9 cellular contexts compared by ENCODE assay signal in genomic region chr11:2533642-2534115, GRCh38.
A peak's percentile ranks its signal among the peaks of the same experiment; 100 is the strongest.
DNase-seq lines count a peak whose midpoint lies in the region; ATAC-seq, FAIRE-seq and TF ChIP-seq lines count a peak whose summit lies in the region.
"Had no signal": no experiment of that assay in that cellular context is flagged by ENCODE, and none has a peak within 500 bp of the region (broad histone marks: within the 10 kb centered on the region; RNA-seq: fewer than 3 reads in every experiment).

No MANE protein-coding gene starts in this region.

- no peak for TF ChIP-seq CTCF in GM10248 (IDR thresholded peaks at IDR 0.05; ENCODE audit: control extremely low read depth, extremely low read depth, low read depth, missing control alignments)
- no peak for TF ChIP-seq CTCF in astrocyte (IDR thresholded peaks at IDR 0.05; ENCODE audit: insufficient read depth, low read depth, low read length)

- 39 to 67% (median 40%) methylated on average over 10 to 18 of the region's 18 CpGs for WGBS in small intestine, 3 donors

- peak overlapping the region; percentile 72 for H2AFZ ChIP-seq in astrocyte (ENCODE audit: low read depth, low read length)

- H3K27ac Mint-ChIP-seq in astrocyte (ENCODE audit: unreplicated experiment), result peak overlapping the region; percentile 92
- H3K27ac Mint-ChIP-seq: T-helper 17 cell had no signal

- no peaks in the 10 kb centered on the region for H3K79me2 ChIP-seq in astrocyte (ENCODE audit: insufficient read depth, low read length)

- no peak overlapping the region for H3K4me3 Mint-ChIP-seq in astrocyte (ENCODE audit: unreplicated experiment)

- H3K4me3 ChIP-seq in astrocyte (ENCODE audit: insufficient read depth, low read depth, low read length) (peak overlapping the region; percentile 54), iPS-20b (ENCODE audit: low read length) (peak overlapping the region; percentile 24; the same call in 1 of the 2 replicates), small intestine (ENCODE audit: low read depth in 1 of 2, low read length in 2 of 2) (no peak overlapping the region)

- H3K9ac ChIP-seq in astrocyte (ENCODE audit: low read length) (peak overlapping the region; percentile 76), iPS-20b (ENCODE audit: low read depth, low read length) (peak overlapping the region; percentile 55; the same call in 1 of the 2 replicates)

- peaks cover 11% of the 10 kb centered on the region for H3K4me1 Mint-ChIP-seq in astrocyte (ENCODE audit: low read depth, unreplicated experiment)

- CTCF ChIA-PET in GM10248 (lab: Yijun Ruan, JAX), result interaction anchor here (0.7 to 14.2 kb wide), 37 partner anchors 8 to 875 kb away, joined by 3 to 528 read pairs (median 4); partner anchors contain the start of genes CDKN1C, NAP1L4 and PHLDA2

- DNase-seq in GM10248 (ENCODE audit: extremely low spot score) (peak; percentile 67), NCI-H2107 (lab: John Stamatoyannopoulos, UW) (peak; percentile 42), astrocyte (ENCODE audit: low read depth) (peak; percentile 90), small intestine (peak; percentile 18), left lobe of liver (ENCODE audit: low spot score) (no peak), superior temporal gyrus (ENCODE audit: extremely low spot score) (no peak)

- peak overlapping the region; percentile 91 for H3K4me2 ChIP-seq in astrocyte (ENCODE audit: low read length)

- H3K36me3 Mint-ChIP-seq in astrocyte (ENCODE audit: low read depth, unreplicated experiment), result no peaks in the 10 kb centered on the region

- no peaks in the 10 kb centered on the region for H3K9me3 ChIP-seq in astrocyte (ENCODE audit: insufficient read depth, low read depth, low read length)
- H3K9me3 ChIP-seq in iPS-20b (ENCODE audit: insufficient read depth, low read depth, low read length), result no peaks in the 10 kb centered on the region
- no peaks in the 10 kb centered on the region for H3K9me3 ChIP-seq in small intestine (ENCODE audit: control insufficient read depth, low read depth)

- POLR2A ChIA-PET in GM10248 (lab: Yijun Ruan, JAX), result no interaction called here

- H3K27me3 ChIP-seq in astrocyte (ENCODE audit: insufficient read depth, low read length) (peaks cover 10% of the 10 kb centered on the region), iPS-20b (ENCODE audit: insufficient read depth, low read length) (peaks cover 63% of the 10 kb centered on the region), small intestine (ENCODE audit: control insufficient read depth in 2 of 2, insufficient read depth in 2 of 2, low read length in 2 of 2) (no peaks in the 10 kb centered on the region)

- peaks cover 1% of the 10 kb centered on the region for H3K9me3 Mint-ChIP-seq in astrocyte (ENCODE audit: unreplicated experiment)

- H4K20me1 ChIP-seq in astrocyte (ENCODE audit: insufficient read depth, low read length), result peaks cover 10% of the 10 kb centered on the region

- FAIRE-seq in astrocyte (lab: Jason Lieb, UNC) (peak; percentile 70), small intestine (lab: Jason Lieb, UNC) (no peak)

- H3K27ac ChIP-seq in astrocyte (ENCODE audit: low read depth, low read length) (peak overlapping the region; percentile 73), iPS-20b (ENCODE audit: low read length) (no peak overlapping the region), small intestine (ENCODE audit: low read depth in 1 of 2, low read length in 1 of 2) (peak overlapping the region in 1 of 2 donors; percentile 1)

- H3K4me1 ChIP-seq in astrocyte (ENCODE audit: insufficient read depth, low read length) (peaks cover 19% of the 10 kb centered on the region), iPS-20b (ENCODE audit: insufficient read depth, low read length) (peaks cover 11% of the 10 kb centered on the region), small intestine (ENCODE audit: control insufficient read depth in 2 of 2, insufficient read depth in 1 of 2, low read depth in 1 of 2, low read length in 1 of 2) (no peaks in the 10 kb centered on the region)

- peaks cover 47% of the 10 kb centered on the region for H3K27me3 Mint-ChIP-seq in astrocyte (ENCODE audit: low read depth, unreplicated experiment)
- H3K27me3 Mint-ChIP-seq: T-helper 17 cell had no signal

- no peaks in the 10 kb centered on the region for H3K36me3 ChIP-seq in astrocyte (ENCODE audit: insufficient read depth, low read length)
- H3K36me3 ChIP-seq in iPS-20b (ENCODE audit: insufficient read depth, low read depth, low read length), result no peaks in the 10 kb centered on the region
- no peaks in the 10 kb centered on the region for H3K36me3 ChIP-seq in small intestine (ENCODE audit: control insufficient read depth in 2 of 2, insufficient read depth in 2 of 2, low read length in 2 of 2)

- ATAC-seq in HG03432 (IDR thresholded peaks at IDR 0.05; ENCODE audit: unreplicated experiment) (no peak), left lobe of liver (no peak)

Comparison
In these comparisons a context has a peak if more than half of its experiments do, and no peak if none do; other contexts are left out.
1. DNase-seq: peak in GM10248 (single experiment), NCI-H2107 (single experiment), astrocyte (single experiment) and small intestine (single experiment); none in left lobe of liver (single experiment) and superior temporal gyrus (single experiment).
2. H3K4me3 ChIP-seq: peak in astrocyte (single experiment) and iPS-20b (single experiment); none in small intestine (0 of 2).